1 cellular context compared by ENCODE assay signal in genomic region chr10:3538850-3539531, GRCh38.
TF ChIP-seq lines count a peak whose summit lies in the region.

No MANE protein-coding gene starts in this region.

TF ChIP-seq in SK-N-SH, 30 proteins besides CTCF, POLR2A, EP300 and RAD21 (continued from another document):
- TF ChIP-seq MEF2A (IDR thresholded peaks at IDR 0.05; ENCODE audit: borderline replicate concordance, low read depth) (peak; percentile 31; the same call in 1 of the 2 replicates), TEAD4 (IDR thresholded peaks at IDR 0.05; ENCODE audit: borderline replicate concordance, insufficient read depth) (peak; percentile 74; the same call in 1 of the 2 replicates), EZH2phosphoT487 (IDR thresholded peaks at IDR 0.05; ENCODE audit: borderline replicate concordance, low read depth) (no peak), POLR2AphosphoS5 (IDR thresholded peaks at IDR 0.05; ENCODE audit: low read depth, low read length) (peak; percentile 48; the same call in 1 of the 2 replicates), YY1 (IDR thresholded peaks at IDR 0.05; ENCODE audit: low read depth) (peak; percentile 48; the same call in 1 of the 2 replicates), NFIC (IDR thresholded peaks at IDR 0.05; ENCODE audit: borderline replicate concordance) (peak; percentile 60), TCF12 (IDR thresholded peaks at IDR 0.05) (peak; percentile 89), SIN3A (IDR thresholded peaks at IDR 0.05; ENCODE audit: borderline replicate concordance, low read depth, low read length) (no peak; the same call in 1 of the 2 replicates), RXRA (IDR thresholded peaks at IDR 0.05; ENCODE audit: borderline replicate concordance, low read depth) (0 out of 2 replicates have a peak, but pooled peaks have one; percentile 55), NRF1 (IDR thresholded peaks at IDR 0.05; ENCODE audit: low read depth, low read length) (no peak), MXI1 (IDR thresholded peaks at IDR 0.05; ENCODE audit: low read depth, low read length) (no peak), RFX5 (IDR thresholded peaks at IDR 0.05; ENCODE audit: low read length) (no peak)
- TF ChIP-seq, protein P1, sequence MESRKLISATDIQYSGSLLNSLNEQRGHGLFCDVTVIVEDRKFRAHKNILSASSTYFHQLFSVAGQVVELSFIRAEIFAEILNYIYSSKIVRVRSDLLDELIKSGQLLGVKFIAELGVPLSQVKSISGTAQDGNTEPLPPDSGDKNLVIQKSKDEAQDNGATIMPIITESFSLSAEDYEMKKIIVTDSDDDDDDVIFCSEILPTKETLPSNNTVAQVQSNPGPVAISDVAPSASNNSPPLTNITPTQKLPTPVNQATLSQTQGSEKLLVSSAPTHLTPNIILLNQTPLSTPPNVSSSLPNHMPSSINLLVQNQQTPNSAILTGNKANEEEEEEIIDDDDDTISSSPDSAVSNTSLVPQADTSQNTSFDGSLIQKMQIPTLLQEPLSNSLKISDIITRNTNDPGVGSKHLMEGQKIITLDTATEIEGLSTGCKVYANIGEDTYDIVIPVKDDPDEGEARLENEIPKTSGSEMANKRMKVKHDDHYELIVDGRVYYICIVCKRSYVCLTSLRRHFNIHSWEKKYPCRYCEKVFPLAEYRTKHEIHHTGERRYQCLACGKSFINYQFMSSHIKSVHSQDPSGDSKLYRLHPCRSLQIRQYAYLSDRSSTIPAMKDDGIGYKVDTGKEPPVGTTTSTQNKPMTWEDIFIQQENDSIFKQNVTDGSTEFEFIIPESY (IDR thresholded peaks at IDR 0.05; ENCODE audit: borderline replicate concordance, low read depth): peak; percentile 60; the same call in 1 of the 2 replicates
- TF ChIP-seq, protein P2, sequence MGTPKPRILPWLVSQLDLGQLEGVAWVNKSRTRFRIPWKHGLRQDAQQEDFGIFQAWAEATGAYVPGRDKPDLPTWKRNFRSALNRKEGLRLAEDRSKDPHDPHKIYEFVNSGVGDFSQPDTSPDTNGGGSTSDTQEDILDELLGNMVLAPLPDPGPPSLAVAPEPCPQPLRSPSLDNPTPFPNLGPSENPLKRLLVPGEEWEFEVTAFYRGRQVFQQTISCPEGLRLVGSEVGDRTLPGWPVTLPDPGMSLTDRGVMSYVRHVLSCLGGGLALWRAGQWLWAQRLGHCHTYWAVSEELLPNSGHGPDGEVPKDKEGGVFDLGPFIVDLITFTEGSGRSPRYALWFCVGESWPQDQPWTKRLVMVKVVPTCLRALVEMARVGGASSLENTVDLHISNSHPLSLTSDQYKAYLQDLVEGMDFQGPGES (IDR thresholded peaks at IDR 0.05; ENCODE audit: low read depth, low read length): no peak
